Comparison of ENCODE assay signal across 1 cellular context in genomic region chr3:138378331-138378730, GRCh38.
TF ChIP-seq lines count a peak whose summit lies in the region.

No MANE protein-coding gene starts in this region.

TF ChIP-seq in GM23338, 12 proteins besides CTCF, POLR2A, EP300 and RAD21:
- TF ChIP-seq ZNF462 (CRISPR knock-in tag; IDR thresholded peaks at IDR 0.05) (no peak), REST (IDR thresholded peaks at IDR 0.05; ENCODE audit: unreplicated experiment) (no peak), JUNB (IDR thresholded peaks at IDR 0.05; ENCODE audit: unreplicated experiment) (no peak), ZNF114 (CRISPR knock-in tag; IDR thresholded peaks at IDR 0.05) (no peak), NANOG (IDR thresholded peaks at IDR 0.05; ENCODE audit: borderline replicate concordance) (no peak), EZH2phosphoT487 (IDR thresholded peaks at IDR 0.05; ENCODE audit: unreplicated experiment) (no peak), STAT1 (IDR thresholded peaks at IDR 0.05; ENCODE audit: unreplicated experiment) (no peak), ZNF331 (CRISPR knock-in tag; IDR thresholded peaks at IDR 0.05; ENCODE audit: low read depth) (no peak), POLR2AphosphoS5 (IDR thresholded peaks at IDR 0.05; ENCODE audit: low read depth) (no peak)
- TF ChIP-seq, protein P1, sequence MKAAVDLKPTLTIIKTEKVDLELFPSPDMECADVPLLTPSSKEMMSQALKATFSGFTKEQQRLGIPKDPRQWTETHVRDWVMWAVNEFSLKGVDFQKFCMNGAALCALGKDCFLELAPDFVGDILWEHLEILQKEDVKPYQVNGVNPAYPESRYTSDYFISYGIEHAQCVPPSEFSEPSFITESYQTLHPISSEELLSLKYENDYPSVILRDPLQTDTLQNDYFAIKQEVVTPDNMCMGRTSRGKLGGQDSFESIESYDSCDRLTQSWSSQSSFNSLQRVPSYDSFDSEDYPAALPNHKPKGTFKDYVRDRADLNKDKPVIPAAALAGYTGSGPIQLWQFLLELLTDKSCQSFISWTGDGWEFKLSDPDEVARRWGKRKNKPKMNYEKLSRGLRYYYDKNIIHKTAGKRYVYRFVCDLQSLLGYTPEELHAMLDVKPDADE (IDR thresholded peaks at IDR 0.05): no peak
